Comparison of ENCODE assay signal across 26 cellular contexts in the genomic region with DNA sequence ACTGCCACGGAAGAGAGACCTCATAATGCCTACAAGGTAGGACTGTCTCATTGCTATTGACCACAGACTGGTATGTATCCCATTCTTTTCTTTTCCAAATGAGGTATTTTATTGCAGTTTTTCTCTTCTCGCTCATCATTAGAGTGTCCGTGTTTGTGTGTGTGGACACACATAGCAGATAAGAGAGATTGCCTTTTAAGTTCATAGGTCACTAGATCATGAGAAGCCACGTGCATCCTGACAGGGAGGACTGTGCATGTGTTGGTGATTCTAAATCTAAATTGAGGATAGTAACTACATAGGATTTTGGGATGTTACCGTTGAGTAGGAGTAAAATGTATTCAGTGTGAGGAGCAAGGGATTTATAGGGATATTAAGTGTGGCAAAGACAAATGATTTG. TPM values are rescaled to one million over a fixed set of nuclear protein-coding genes. Genes with fewer than 3 reads are reported as not detected.
"Had no signal": no experiment of that assay in that cellular context is flagged by ENCODE, and none has a peak within 500 bp of the region (broad histone marks: within the 10 kb centered on the region; RNA-seq: fewer than 3 reads in every experiment).

No MANE protein-coding gene starts in this region.

- ATAC-seq: foreskin keratinocyte, gastrocnemius medialis, heart right ventricle, left cardiac atrium, lower lobe of right lung, mucosa of descending colon had no signal

- H3K4me1 ChIP-seq: esophagus muscularis mucosa, gastrocnemius medialis, heart right ventricle, left ventricle myocardium inferior, lower lobe of right lung had no signal

- H3K36me3 ChIP-seq: esophagus muscularis mucosa, gastrocnemius medialis, heart right ventricle, left ventricle myocardium inferior, lower lobe of right lung had no signal

- H3K27me3 ChIP-seq: dorsolateral prefrontal cortex, esophagus muscularis mucosa, foreskin keratinocyte, gastrocnemius medialis, heart right ventricle had no signal

- H3K27me3 Mint-ChIP-seq: naive B cell had no signal

- H3K36me3 Mint-ChIP-seq: mesothelial cell of epicardium, naive B cell had no signal

- DNase-seq: dermis blood vessel endothelial cell; dorsolateral prefrontal cortex; effector CD4-positive, alpha-beta T cell; effector memory CD4-positive, alpha-beta T cell; foreskin keratinocyte; gastrocnemius medialis; glutamatergic neuron; head of caudate nucleus; heart right ventricle; hippocampal formation; left cardiac atrium; left ventricle myocardium inferior; lower lobe of right lung; mesenchymal stem cell; mucosa of descending colon; naive B cell had no signal

- H3K9me3 ChIP-seq: esophagus muscularis mucosa, gastrocnemius medialis, left ventricle myocardium inferior, lower lobe of right lung, mucosa of descending colon had no signal

- FAIRE-seq: colon, endothelial cell of umbilical vein, islet of Langerhans, keratinocyte had no signal

- H3K27ac Mint-ChIP-seq: mesothelial cell of epicardium, naive B cell had no signal

- H3K27ac ChIP-seq: coronary artery, dorsolateral prefrontal cortex, esophagus muscularis mucosa, foreskin keratinocyte, gastrocnemius medialis, heart right ventricle, left ventricle myocardium inferior, lower lobe of right lung had no signal

- H3K4me3 Mint-ChIP-seq: mesothelial cell of epicardium, naive B cell had no signal

- H3K4me3 ChIP-seq: coronary artery, dorsolateral prefrontal cortex, esophagus muscularis mucosa, gastrocnemius medialis, heart right ventricle, left ventricle myocardium inferior, lower lobe of right lung, mucosa of descending colon had no signal

- H3K4me1 Mint-ChIP-seq: mesothelial cell of epicardium, naive B cell had no signal

RNA-seq across cellular contexts. Expression of a gene that starts 37.3 kb away (rescaled TPM):
- total RNA-seq: endothelial cell of umbilical vein, fibroblast of villous mesenchyme, glomerular endothelial cell, lung microvascular endothelial cell had no signal
- polyA plus RNA-seq: endothelial cell of umbilical vein had no signal
